ENCODE assay signal across 1 cellular context in genomic region chr17:65559802-65560627, GRCh38.
TF ChIP-seq lines count a peak whose summit lies in the region.

No MANE protein-coding gene starts in this region.

TF ChIP-seq in HepG2, 621 proteins besides CTCF, POLR2A, EP300 and RAD21 (continued from another document and continues in another):
- TF ChIP-seq NFAT5 (CRISPR knock-in tag; IDR thresholded peaks at IDR 0.05) (no peak), MIER3 (CRISPR knock-in tag; IDR thresholded peaks at IDR 0.05; ENCODE audit: borderline replicate concordance) (no peak), ZNF367 (CRISPR knock-in tag; IDR thresholded peaks at IDR 0.05; ENCODE audit: borderline replicate concordance) (no peak), ZNF674 (CRISPR knock-in tag; IDR thresholded peaks at IDR 0.05; ENCODE audit: low read depth) (no peak), CAMTA2 (CRISPR knock-in tag; IDR thresholded peaks at IDR 0.05; ENCODE audit: borderline replicate concordance) (no peak), THAP9 (CRISPR knock-in tag; IDR thresholded peaks at IDR 0.05; ENCODE audit: borderline replicate concordance) (0 out of 2 replicates have a peak, but pooled peaks have one; percentile 31), ZNF616 (CRISPR knock-in tag; IDR thresholded peaks at IDR 0.05; ENCODE audit: low read depth) (peak; percentile 55; the same call in 1 of the 2 replicates), PRPF4 (IDR thresholded peaks at IDR 0.05; ENCODE audit: low read depth, low read length, poor library complexity, severe bottlenecking) (no peak), ARID4A (CRISPR knock-in tag; IDR thresholded peaks at IDR 0.05; ENCODE audit: borderline replicate concordance) (peak; percentile 49; the same call in 1 of the 2 replicates), ZNF607 (CRISPR knock-in tag; IDR thresholded peaks at IDR 0.05; ENCODE audit: borderline replicate concordance) (0 out of 2 replicates have a peak, but pooled peaks have one; percentile 17), ZNF274 (CRISPR knock-in tag; IDR thresholded peaks at IDR 0.05) (no peak), ZNF350 (CRISPR knock-in tag; IDR thresholded peaks at IDR 0.05; ENCODE audit: borderline replicate concordance, low read depth) (no peak), TBL1XR1 (IDR thresholded peaks at IDR 0.05; ENCODE audit: borderline replicate concordance, low read length, partially characterized antibody) (no peak), RBFOX2 (IDR thresholded peaks at IDR 0.05; ENCODE audit: low read depth, low read length) (peak; percentile 99), KLF13 (CRISPR knock-in tag; IDR thresholded peaks at IDR 0.05) (no peak; the same call in 1 of the 2 replicates), SMAD1 (CRISPR knock-in tag; IDR thresholded peaks at IDR 0.05; ENCODE audit: borderline replicate concordance, low read depth) (no peak), ZNF264 (CRISPR knock-in tag; IDR thresholded peaks at IDR 0.05) (no peak), ZBTB20 (CRISPR knock-in tag; IDR thresholded peaks at IDR 0.05; ENCODE audit: borderline replicate concordance, low read depth) (no peak), ZNF652 (CRISPR knock-in tag; IDR thresholded peaks at IDR 0.05; ENCODE audit: borderline replicate concordance, low read depth) (no peak), ZBTB4 (CRISPR knock-in tag; IDR thresholded peaks at IDR 0.05; ENCODE audit: borderline replicate concordance) (no peak), SMARCC2 (IDR thresholded peaks at IDR 0.05) (no peak), BCLAF1 (IDR thresholded peaks at IDR 0.05) (no peak), GPBP1L1 (CRISPR knock-in tag; IDR thresholded peaks at IDR 0.05) (no peak), NRL (CRISPR knock-in tag; IDR thresholded peaks at IDR 0.05; ENCODE audit: borderline replicate concordance) (0 out of 2 replicates have a peak, but pooled peaks have one; percentile 30), ZNF253 (CRISPR knock-in tag; IDR thresholded peaks at IDR 0.05; ENCODE audit: borderline replicate concordance) (no peak), ZNF17 (CRISPR knock-in tag; IDR thresholded peaks at IDR 0.05) (no peak), TMF1 (CRISPR knock-in tag; IDR thresholded peaks at IDR 0.05; ENCODE audit: low read depth) (peak; percentile 21; the same call in 1 of the 2 replicates), LRRFIP1 (CRISPR knock-in tag; conservative IDR thresholded peaks at IDR 0.05) (no peak), PAX8 (CRISPR knock-in tag; IDR thresholded peaks at IDR 0.05; ENCODE audit: borderline replicate concordance) (no peak), NONO (IDR thresholded peaks at IDR 0.05) (no peak), NONO (CRISPR knock-in tag; conservative IDR thresholded peaks at IDR 0.05) (peak; percentile 65), CREB3 (CRISPR knock-in tag; IDR thresholded peaks at IDR 0.05) (peak; percentile 22; the same call in 1 of the 2 replicates)
